In genomic region chr15:87931584-87931983, GRCh38 we compare ENCODE assay signal across 9 cellular contexts.
"Had no signal": no experiment of that assay in that cellular context is flagged by ENCODE, and none has a peak within 500 bp of the region (broad histone marks: within the 10 kb centered on the region; RNA-seq: fewer than 3 reads in every experiment).

No MANE protein-coding gene starts in this region.

- H3K4me1 ChIP-seq: HAP-1 had no signal

- H3K36me3 ChIP-seq: HAP-1 had no signal

- ATAC-seq: GM23338, HCT116 had no signal

- H3K4me2 ChIP-seq: GM23338 had no signal

- H3K27ac Mint-ChIP-seq: GM23338, H9, HFFc6 had no signal

- H3K27ac ChIP-seq: GM23248 had no signal

- H3K4me1 Mint-ChIP-seq: GM23338, H9 had no signal

- H3K4me3 ChIP-seq: GM23248, GM23338, HAP-1 had no signal

- H3K9ac ChIP-seq: GM23248 had no signal

- H2AFZ ChIP-seq: GM23248, GM23338 had no signal

- H3K9me3 Mint-ChIP-seq: GM23338, H9, HFFc6 had no signal

- DNase-seq: GM23248, GOT3, H7, H9, HCEC 1CT, HFFc6 had no signal

- H3K4me3 Mint-ChIP-seq: GM23338, H9, HFFc6 had no signal
